Comparison of ENCODE assay signal across 20 cellular contexts in genomic region chr1:211605034-211605433, GRCh38.
"Had no signal": no experiment of that assay in that cellular context is flagged by ENCODE, and none has a peak within 500 bp of the region (broad histone marks: within the 10 kb centered on the region; RNA-seq: fewer than 3 reads in every experiment).

No MANE protein-coding gene starts in this region.

- FAIRE-seq: TTC549 had no signal

- H3K36me3 ChIP-seq: adrenal gland, MG63 had no signal

- ATAC-seq: T-helper 17 cell had no signal

- H3K4me2 ChIP-seq: KMS-11 had no signal

- H3K4me3 Mint-ChIP-seq: activated CD4-positive, alpha-beta memory T cell treated with anti-CD3 and anti-CD28 coated beads, Interleukin-2, amount 10 ng/mL, durations not matched to agents 7 days and 5 days had no signal

- DNase-seq: activated CD4-positive, alpha-beta memory T cell treated with anti-CD3 and anti-CD28 coated beads, Interleukin-2, amount 10 ng/mL, durations not matched to agents 7 days and 5 days; activated CD4-positive, alpha-beta T cell treated with anti-CD3 and anti-CD28 coated beads, Interleukin-2, amount 50 U/mL, for 1 hour; activated CD4-positive, CD25-positive, alpha-beta regulatory T cell; activated naive CD4-positive, alpha-beta T cell treated with anti-CD3 and anti-CD28 coated beads, Interleukin-2, amount 50 U/mL, for 16 hours; activated naive CD8-positive, alpha-beta T cell treated with anti-CD3 and anti-CD28 coated beads, Interleukin-2, amount 10 ng/mL, durations not matched to agents 7 days and 5 days; adrenal gland; anterior cingulate cortex; cerebellar nuclear complex; MG63; MV-4-11; NCI-H1105; NCI-H1436; NCI-H1694 treated with DMSO at 0.1 percent for 48 hours; NCI-H2029 treated with DMSO at 0.1 percent for 48 hours; NCI-H510A treated with DMSO at 0.1 percent for 48 hours; SIG-M5; T-helper 17 cell; T1000 had no signal

- H3K9me3 Mint-ChIP-seq: activated CD4-positive, alpha-beta memory T cell treated with anti-CD3 and anti-CD28 coated beads, Interleukin-2, amount 10 ng/mL, durations not matched to agents 7 days and 5 days; activated naive CD8-positive, alpha-beta T cell treated with anti-CD3 and anti-CD28 coated beads, Interleukin-2, amount 10 ng/mL, durations not matched to agents 7 days and 5 days had no signal

- H3K9ac ChIP-seq: KMS-11 had no signal

- H3K27ac ChIP-seq: KMS-11 had no signal

- H3K27me3 ChIP-seq: adrenal gland, MG63 had no signal

- H3K4me3 ChIP-seq: MG63 had no signal

- H3K9me3 ChIP-seq: adrenal gland, MG63 had no signal

- H3K27ac Mint-ChIP-seq: activated CD4-positive, alpha-beta memory T cell treated with anti-CD3 and anti-CD28 coated beads, Interleukin-2, amount 10 ng/mL, durations not matched to agents 7 days and 5 days; activated naive CD8-positive, alpha-beta T cell treated with anti-CD3 and anti-CD28 coated beads, Interleukin-2, amount 10 ng/mL, durations not matched to agents 7 days and 5 days; T-helper 17 cell had no signal
